ENCODE assay signal across 9 cellular contexts in the genomic region with DNA sequence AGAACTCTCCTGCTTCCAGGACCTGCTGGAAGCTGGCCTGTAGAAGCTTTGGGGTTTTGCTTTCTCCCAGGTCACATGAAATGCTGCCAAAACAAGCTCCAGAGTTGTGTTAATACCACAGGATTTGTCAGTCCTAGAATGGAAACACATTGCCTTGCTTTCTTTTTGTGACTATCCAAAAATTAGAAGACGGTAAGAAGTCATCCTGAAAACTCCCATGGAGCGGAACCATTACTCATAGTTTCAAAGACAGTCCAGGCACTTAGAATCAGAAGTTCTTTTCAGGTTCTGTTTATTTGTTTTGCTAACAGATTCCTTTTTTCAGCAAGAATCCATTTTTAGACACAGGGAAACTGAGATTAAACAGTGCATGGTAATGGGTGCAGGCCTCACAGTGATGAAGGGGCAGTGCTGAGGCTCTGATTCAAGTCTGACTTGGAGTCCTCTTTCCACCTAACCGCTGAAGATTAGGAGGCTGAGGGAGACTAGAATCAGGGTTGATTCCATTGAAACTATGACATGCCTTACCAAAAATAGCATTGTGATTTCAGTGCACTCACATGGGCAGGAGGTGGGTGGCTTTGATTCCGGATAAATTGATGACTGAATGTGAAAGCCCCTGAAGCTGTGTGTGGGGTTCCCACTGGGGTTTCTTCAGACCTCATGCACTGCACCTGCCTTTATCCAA.
DNase-seq lines count a peak whose midpoint lies in the region; TF ChIP-seq lines count a peak whose summit lies in the region.
"Had no signal": no experiment of that assay in that cellular context is flagged by ENCODE, and none has a peak within 500 bp of the region (broad histone marks: within the 10 kb centered on the region; RNA-seq: fewer than 3 reads in every experiment).

No MANE protein-coding gene starts in this region.

- peak; percentile 45 for DNase-seq in GM10248 (ENCODE audit: extremely low spot score)
- DNase-seq in HFFc6 = peak; percentile 9
- peak; percentile 24 for DNase-seq in retinal pigment epithelial cell (ENCODE audit: low read depth)
- no peak for DNase-seq in HT-29 (ENCODE audit: low spot score)
- no peak for DNase-seq in MM.1S
- DNase-seq in OCI-M1 (lab: John Stamatoyannopoulos, UW) = no peak
- no peak for DNase-seq in CD8-positive, alpha-beta memory T cell
- DNase-seq: NCI-H1417 treated with DMSO at 0.1 percent for 48 hours had no signal

- TF ChIP-seq CTCF in GM10248 (IDR thresholded peaks at IDR 0.05; ENCODE audit: control extremely low read depth, extremely low read depth, low read depth, missing control alignments) (no peak), HFFc6 (IDR thresholded peaks at IDR 0.05) (no peak), retinal pigment epithelial cell (conservative IDR thresholded peaks at IDR 0.05; ENCODE audit: low read depth, low read length) (no peak), MM.1S (IDR thresholded peaks at IDR 0.05; ENCODE audit: low read length) (no peak)

- H3K36me3 Mint-ChIP-seq in HFFc6 (ENCODE audit: low read depth) = no peaks in the 10 kb centered on the region
- no peaks in the 10 kb centered on the region for H3K36me3 Mint-ChIP-seq in CD8-positive, alpha-beta memory T cell

- H3K9me3 ChIP-seq in MM.1S (replicated peaks; ENCODE audit: insufficient read depth, low read length) = no peaks in the 10 kb centered on the region
- no peaks in the 10 kb centered on the region for H3K9me3 ChIP-seq in CD8-positive, alpha-beta memory T cell (ENCODE audit: low read length)

- no peaks in the 10 kb centered on the region for H4K20me1 ChIP-seq in MM.1S (ENCODE audit: insufficient read depth, low read length)

- no peak overlapping the region for H3K4me2 ChIP-seq in MM.1S (ENCODE audit: low read depth, low read length)

- no peaks in the 10 kb centered on the region for H3K36me3 ChIP-seq in MM.1S (replicated peaks; ENCODE audit: insufficient read depth, low read length)
- H3K36me3 ChIP-seq in CD8-positive, alpha-beta memory T cell (ENCODE audit: insufficient read depth, low read length) = no peaks in the 10 kb centered on the region

- H3K27ac ChIP-seq in cingulate gyrus (ENCODE audit: low read depth, low read length) (peak overlapping the region; percentile 44), MM.1S (ENCODE audit: low read length) (no peak overlapping the region)
- no peak overlapping the region for H3K27ac ChIP-seq in CD8-positive, alpha-beta memory T cell (ENCODE audit: low read depth, low read length)

- H3K4me1 ChIP-seq in MM.1S (ENCODE audit: low read length) = no peaks in the 10 kb centered on the region
- no peaks in the 10 kb centered on the region for H3K4me1 ChIP-seq in CD8-positive, alpha-beta memory T cell (ENCODE audit: insufficient read depth, low read length)

- H3K27me3 ChIP-seq in MM.1S (replicated peaks; ENCODE audit: insufficient read depth, low read length) = 0 out of 2 replicates have a peak, but pooled peaks cover 6% of the 10 kb centered on the region
- no peaks in the 10 kb centered on the region for H3K27me3 ChIP-seq in CD8-positive, alpha-beta memory T cell (ENCODE audit: insufficient read depth, low read length, poor library complexity, severe bottlenecking)

- H3K9me3 Mint-ChIP-seq in HFFc6 = no peaks in the 10 kb centered on the region
- H3K9me3 Mint-ChIP-seq in CD8-positive, alpha-beta memory T cell = no peaks in the 10 kb centered on the region

- H3K4me1 Mint-ChIP-seq in HFFc6 (ENCODE audit: low read depth) = peaks cover 44% of the 10 kb centered on the region
- H3K4me1 Mint-ChIP-seq in CD8-positive, alpha-beta memory T cell = no peaks in the 10 kb centered on the region

- H3K4me3 ChIP-seq in retinal pigment epithelial cell (ENCODE audit: low read length) (no peak overlapping the region), MM.1S (ENCODE audit: low read length) (no peak overlapping the region)
- H3K4me3 ChIP-seq in CD8-positive, alpha-beta memory T cell (ENCODE audit: low read length) = no peak overlapping the region

- H3F3A ChIP-seq in MM.1S (ENCODE audit: insufficient read depth, low read length) = no peaks in the 10 kb centered on the region

- peak overlapping the region; percentile 22; the same call in 1 of the 2 replicates for H3K4me3 Mint-ChIP-seq in HFFc6
- no peak overlapping the region for H3K4me3 Mint-ChIP-seq in CD8-positive, alpha-beta memory T cell

- POLR2A ChIA-PET in GM10248 (lab: Yijun Ruan, JAX) = interaction anchor here (0.6 to 2.0 kb wide), 2 partner anchors 10 to 73 kb away, joined by 3 to 9 read pairs; no protein-coding TSS in a partner anchor
- POLR2A ChIA-PET in CD8-positive, alpha-beta memory T cell (lab: Charles Lee) = no interaction called here

- no peaks in the 10 kb centered on the region for H3K79me2 ChIP-seq in MM.1S (ENCODE audit: low read length)

- CTCF ChIA-PET in GM10248 (lab: Yijun Ruan, JAX) = interaction anchor here (0.6 to 4.9 kb wide), 5 partner anchors 8 to 117 kb away, joined by 3 to 21 read pairs (median 3); no protein-coding TSS in a partner anchor
- CTCF ChIA-PET in CD8-positive, alpha-beta memory T cell (lab: Charles Lee) = no interaction called here

- no peak overlapping the region for H3K9ac ChIP-seq in MM.1S (ENCODE audit: low read length)

- peak overlapping the region; percentile 74 for H3K27ac Mint-ChIP-seq in HFFc6
- no peak overlapping the region for H3K27ac Mint-ChIP-seq in CD8-positive, alpha-beta memory T cell

- H3K9me2 ChIP-seq in MM.1S (replicated peaks; ENCODE audit: insufficient read depth, low read length) = no peaks in the 10 kb centered on the region

- no peak overlapping the region for H2AFZ ChIP-seq in MM.1S (ENCODE audit: low read length)

- peaks cover 3% of the 10 kb centered on the region; the same call in 1 of the 2 replicates for H3K27me3 Mint-ChIP-seq in HFFc6 (ENCODE audit: insufficient read depth)
- peaks cover 23 to 36% of the 10 kb centered on the region in 2 donors for H3K27me3 Mint-ChIP-seq in CD8-positive, alpha-beta memory T cell

Comparison
In these comparisons a context has a peak if more than half of its experiments do, and no peak if none do; other contexts are left out.
1. DNase-seq: peak in GM10248 (single experiment), HFFc6 (single experiment) and retinal pigment epithelial cell (single experiment); none in HT-29 (single experiment), MM.1S (single experiment), OCI-M1 (single experiment) and CD8-positive, alpha-beta memory T cell (0 of 5).